ENCODE assay signal across 12 cellular contexts in the genomic region with DNA sequence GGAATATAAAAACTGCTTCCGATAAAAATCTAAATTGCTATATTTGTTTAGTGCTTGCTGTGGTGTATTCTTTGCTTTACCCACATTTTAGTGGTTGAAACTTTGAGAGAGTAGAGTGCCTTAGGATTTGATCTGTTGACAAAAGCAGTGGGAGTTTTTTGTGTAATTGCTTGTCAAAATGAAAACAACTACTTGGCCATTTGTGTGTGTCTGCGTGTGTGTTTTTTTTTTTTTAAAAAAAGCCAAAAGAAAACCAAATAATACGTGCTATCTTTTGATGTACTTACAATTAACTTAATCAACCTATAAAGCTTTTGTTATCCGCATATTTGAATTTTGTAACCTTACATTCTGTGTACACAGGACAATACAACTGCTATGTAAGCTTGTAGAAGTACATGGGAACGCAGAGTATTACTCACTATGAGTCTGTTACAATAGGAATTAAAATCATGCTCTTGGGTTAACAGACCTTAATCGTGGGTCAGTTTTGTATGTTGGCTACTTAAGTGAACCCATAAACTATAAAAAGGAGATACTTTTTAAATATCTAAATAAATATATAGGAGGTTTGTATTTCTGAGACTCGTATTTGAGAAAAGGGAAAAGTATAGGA.
A peak's percentile ranks its signal among the peaks of the same experiment; 100 is the strongest.
DNase-seq lines count a peak whose midpoint lies in the region; ATAC-seq, FAIRE-seq and TF ChIP-seq lines count a peak whose summit lies in the region.
"Had no signal": no experiment of that assay in that cellular context is flagged by ENCODE, and none has a peak within 500 bp of the region (broad histone marks: within the 10 kb centered on the region; RNA-seq: fewer than 3 reads in every experiment).

No MANE protein-coding gene starts in this region.

- TF ChIP-seq CTCF in IMR-90 (conservative IDR thresholded peaks at IDR 0.05; ENCODE audit: low read depth, low read length), result no peak
- TF ChIP-seq CTCF in bronchial epithelial cell (IDR thresholded peaks at IDR 0.05; ENCODE audit: insufficient read depth, low read length, severe bottlenecking), result no peak
- TF ChIP-seq CTCF in kidney epithelial cell (IDR thresholded peaks at IDR 0.05; ENCODE audit: insufficient read depth, low read length, poor library complexity, severe bottlenecking), result no peak
- no peak for TF ChIP-seq CTCF in CD8-positive, alpha-beta T cell (IDR thresholded peaks at IDR 0.05)

- no peak overlapping the region; the same call in 1 of the 2 replicates for H3K9ac ChIP-seq in IMR-90 (ENCODE audit: low read depth, low read length)
- peak overlapping the region in 2 of 5 donors; percentile 42 to 45 for H3K9ac ChIP-seq in subcutaneous abdominal adipose tissue (ENCODE audit: low read length in 5 of 5)

- no peak overlapping the region for H2AK9ac ChIP-seq in IMR-90 (replicated peaks; ENCODE audit: low read depth, low read length, poor library complexity)

- intact Hi-C loops in IMR-90 (cut with micrococcal nuclease), result no loop called here
- intact Hi-C loops in CD8-positive, alpha-beta T cell (cut with DNase I, micrococcal nuclease), result no loop called here

- ATAC-seq in IMR-90 (ENCODE audit: low read depth), result no peak
- no peak for ATAC-seq in CD8-positive, alpha-beta T cell
- ATAC-seq in stimulated activated naive B cell treated with anti-CD40 and anti-IgM and Interleukin-4, amounts not matched to agents 10 μg/mL and 1 μg/mL and 100 μg/mL, for 72 hours (replicated peaks), result no peak
- ATAC-seq: naive thymus-derived CD4-positive, alpha-beta T cell had no signal

- H3K4me1 ChIP-seq in IMR-90 (ENCODE audit: control insufficient read depth, insufficient read depth, low read length), result peaks cover 17% of the 10 kb centered on the region
- peaks cover 3 to 38% (median 30%) of the 10 kb centered on the region in 5 donors for H3K4me1 ChIP-seq in subcutaneous abdominal adipose tissue (ENCODE audit: control insufficient read depth in 5 of 5, insufficient read depth in 5 of 5, low read length in 5 of 5)
- H3K4me1 ChIP-seq in CD8-positive, alpha-beta T cell (ENCODE audit: insufficient read depth, low read length), result no peaks in the 10 kb centered on the region

- TF ChIP-seq RAD21 in IMR-90 (IDR thresholded peaks at IDR 0.05; ENCODE audit: low read length), result no peak

- no peak overlapping the region for H3K18ac ChIP-seq in IMR-90 (ENCODE audit: low read depth, low read length)

- H3K36me3 Mint-ChIP-seq in CD8-positive, alpha-beta T cell, result no peaks in the 10 kb centered on the region
- peaks cover 0 to 8% of the 10 kb centered on the region in 2 donors for H3K36me3 Mint-ChIP-seq in stimulated activated naive B cell treated with anti-CD40 and anti-IgM and Interleukin-4, amounts not matched to agents 10 μg/mL and 1 μg/mL and 100 μg/mL, for 72 hours
- H3K36me3 Mint-ChIP-seq: naive thymus-derived CD4-positive, alpha-beta T cell had no signal

- CTCF ChIA-PET in IMR-90 (lab: Yijun Ruan, JAX), result interaction anchor here (1.3 kb wide), 1 partner anchor 9 kb away, joined by 4 read pairs; no protein-coding TSS in a partner anchor
- CTCF ChIA-PET in CD8-positive, alpha-beta T cell (lab: Charles Lee), result no interaction called here

- no peak overlapping the region for H3K56ac ChIP-seq in IMR-90 (ENCODE audit: extremely low read depth, insufficient read depth, low read length)

- no peak overlapping the region for H2BK5ac ChIP-seq in IMR-90 (ENCODE audit: low read depth, low read length, poor library complexity, severe bottlenecking)

- no peak overlapping the region for H4K5ac ChIP-seq in IMR-90 (ENCODE audit: low read depth, low read length)

- no peaks in the 10 kb centered on the region; the same call in 1 of the 2 replicates for H3K9me1 ChIP-seq in IMR-90 (ENCODE audit: insufficient read depth, low read length)

- H2AFZ ChIP-seq in IMR-90 (replicated peaks; ENCODE audit: low read length, poor library complexity), result no peak overlapping the region

- no peaks in the 10 kb centered on the region for H3K27me3 Mint-ChIP-seq in CD8-positive, alpha-beta T cell (ENCODE audit: low read depth)
- H3K27me3 Mint-ChIP-seq in stimulated activated naive B cell treated with anti-CD40 and anti-IgM and Interleukin-4, amounts not matched to agents 10 μg/mL and 1 μg/mL and 100 μg/mL, for 72 hours, result no peaks in the 10 kb centered on the region
- H3K27me3 Mint-ChIP-seq: naive thymus-derived CD4-positive, alpha-beta T cell had no signal

- no peak overlapping the region; the same call in 1 of the 2 replicates for H3K4me2 ChIP-seq in IMR-90 (ENCODE audit: low read depth, low read length)

- peaks cover 11% of the 10 kb centered on the region; the same call in 1 of the 2 replicates for H4K20me1 ChIP-seq in IMR-90 (ENCODE audit: insufficient read depth, low read length)

- H3K27me3 ChIP-seq in IMR-90 (ENCODE audit: control insufficient read depth, insufficient read depth, low read length), result no peaks in the 10 kb centered on the region
- no peaks in the 10 kb centered on the region for H3K27me3 ChIP-seq in bronchial epithelial cell (ENCODE audit: control insufficient read depth, insufficient read depth, low read length)
- H3K27me3 ChIP-seq in kidney epithelial cell (ENCODE audit: control insufficient read depth, insufficient read depth, low read length), result no peaks in the 10 kb centered on the region
- no peaks in the 10 kb centered on the region for H3K27me3 ChIP-seq in subcutaneous abdominal adipose tissue (ENCODE audit: control insufficient read depth in 5 of 5, insufficient read depth in 4 of 5, low read length in 5 of 5)
- no peaks in the 10 kb centered on the region for H3K27me3 ChIP-seq in CD8-positive, alpha-beta T cell (ENCODE audit: insufficient read depth, low read length)

- no peak overlapping the region for H3K4ac ChIP-seq in IMR-90 (ENCODE audit: low read depth, low read length)

- POLR2A ChIA-PET in IMR-90 (lab: Charles Lee; ENCODE audit: unreplicated experiment), result no interaction called here
- POLR2A ChIA-PET in CD8-positive, alpha-beta T cell (lab: Charles Lee), result no interaction called here

- H3K9me3 ChIP-seq in IMR-90 (ENCODE audit: control insufficient read depth, insufficient read depth, low read length), result no peaks in the 10 kb centered on the region
- H3K9me3 ChIP-seq in subcutaneous abdominal adipose tissue (ENCODE audit: control insufficient read depth in 5 of 5, low read length in 5 of 5), result no peaks in the 10 kb centered on the region
- H3K9me3 ChIP-seq in CD8-positive, alpha-beta T cell (ENCODE audit: low read length), result no peaks in the 10 kb centered on the region

- H3K4me3 Mint-ChIP-seq in CD8-positive, alpha-beta T cell, result no peak overlapping the region
- no peak overlapping the region for H3K4me3 Mint-ChIP-seq in stimulated activated naive B cell treated with anti-CD40 and anti-IgM and Interleukin-4, amounts not matched to agents 10 μg/mL and 1 μg/mL and 100 μg/mL, for 72 hours
- H3K4me3 Mint-ChIP-seq: naive thymus-derived CD4-positive, alpha-beta T cell had no signal

- H3K27ac Mint-ChIP-seq in CD8-positive, alpha-beta T cell, result no peak overlapping the region
- no peak overlapping the region for H3K27ac Mint-ChIP-seq in stimulated activated naive B cell treated with anti-CD40 and anti-IgM and Interleukin-4, amounts not matched to agents 10 μg/mL and 1 μg/mL and 100 μg/mL, for 72 hours
- H3K27ac Mint-ChIP-seq: naive thymus-derived CD4-positive, alpha-beta T cell had no signal

- in situ Hi-C loops in IMR-90 (cut with MboI; ENCODE audit: low sequenced_read_pairs), result no loop called here

- H3K4me3 ChIP-seq in IMR-90 (ENCODE audit: insufficient read depth, low read depth, low read length) (no peak overlapping the region), bronchial epithelial cell (ENCODE audit: low read depth, low read length) (no peak overlapping the region), kidney epithelial cell (ENCODE audit: low read depth, low read length) (peak overlapping the region; percentile 44), subcutaneous abdominal adipose tissue (ENCODE audit: low read depth in 1 of 5, low read length in 5 of 5) (peak overlapping the region; percentile 49 to 79 (median 61))
- no peak overlapping the region for H3K4me3 ChIP-seq in CD8-positive, alpha-beta T cell (ENCODE audit: low read depth, low read length)

- no peak overlapping the region for H3K23ac ChIP-seq in IMR-90 (ENCODE audit: low read depth, low read length)

- H3K27ac ChIP-seq in IMR-90 (ENCODE audit: insufficient read depth, low read length), result no peak overlapping the region
- H3K27ac ChIP-seq in subcutaneous abdominal adipose tissue (ENCODE audit: low read depth, low read length), result peak overlapping the region; percentile 4
- no peak overlapping the region for H3K27ac ChIP-seq in CD8-positive, alpha-beta T cell (ENCODE audit: low read depth, low read length)

- no peak for TF ChIP-seq POLR2A in IMR-90 (IDR thresholded peaks at IDR 0.05; ENCODE audit: low read depth, low read length)

- no peak overlapping the region for H2AK5ac ChIP-seq in IMR-90 (ENCODE audit: low read depth, low read length)

- H2BK15ac ChIP-seq in IMR-90 (ENCODE audit: low read depth, low read length), result no peak overlapping the region

- no TSS peak for BruUV-seq in IMR-90 (replicated peaks; lab: Mats Ljungman, UMichigan)

- no peaks in the 10 kb centered on the region for H3K4me1 Mint-ChIP-seq in CD8-positive, alpha-beta T cell (ENCODE audit: low read depth)
- H3K4me1 Mint-ChIP-seq in stimulated activated naive B cell treated with anti-CD40 and anti-IgM and Interleukin-4, amounts not matched to agents 10 μg/mL and 1 μg/mL and 100 μg/mL, for 72 hours, result peaks cover 31 to 36% of the 10 kb centered on the region in 2 donors
- H3K4me1 Mint-ChIP-seq: naive thymus-derived CD4-positive, alpha-beta T cell had no signal

- H4K8ac ChIP-seq in IMR-90 (ENCODE audit: low read depth in 2 of 2, low read length in 2 of 2), result no peak overlapping the region

- 100% methylated on average over 1 of the region's 7 CpGs; no CpG with 5 or more reads in 1 of the 2 experiments for WGBS in IMR-90 (ENCODE audit: extremely low coverage in 2 of 2, insufficient read length in 1 of 2), 2 experiments

- H3K14ac ChIP-seq in IMR-90 (replicated peaks; ENCODE audit: low read depth, low read length), result no peak overlapping the region

- H3K36me3 ChIP-seq in IMR-90 (ENCODE audit: control insufficient read depth, insufficient read depth, low read length) (no peaks in the 10 kb centered on the region), bronchial epithelial cell (ENCODE audit: control insufficient read depth, insufficient read depth, low read length) (no peaks in the 10 kb centered on the region), kidney epithelial cell (ENCODE audit: control insufficient read depth, insufficient read depth, low read length) (no peaks in the 10 kb centered on the region), subcutaneous abdominal adipose tissue (ENCODE audit: control insufficient read depth in 5 of 5, insufficient read depth in 5 of 5, low read length in 5 of 5) (no peaks in the 10 kb centered on the region)
- no peaks in the 10 kb centered on the region for H3K36me3 ChIP-seq in CD8-positive, alpha-beta T cell (ENCODE audit: insufficient read depth, low read length)

- H2BK20ac ChIP-seq in IMR-90 (ENCODE audit: low read depth, low read length), result no peak overlapping the region

- peak; percentile 56 for DNase-seq in IMR-90
- DNase-seq in bronchial epithelial cell (ENCODE audit: low read depth), result peak; percentile 78
- DNase-seq in kidney epithelial cell (ENCODE audit: low read depth), result no peak
- DNase-seq in stimulated activated CD8-positive, alpha-beta memory T cell treated with anti-CD3 and anti-CD28 coated beads, Interleukin-4, amount 100 ng/mL, for 48 hours, result no peak
- DNase-seq in CD8-positive, alpha-beta T cell, result no peak
- DNase-seq in NCI-H146 (lab: John Stamatoyannopoulos, UW), result no peak
- no peak for DNase-seq in stimulated activated naive B cell treated with anti-CD40 and anti-IgM and Interleukin-4, amounts not matched to agents 10 μg/mL and 1 μg/mL and 100 μg/mL, for 72 hours
- DNase-seq: activated CD8-positive, alpha-beta memory T cell treated with anti-CD3 and anti-CD28 coated beads, Interleukin-2, amount 50 U/mL, for 4 hours; effector memory CD4-positive, alpha-beta T cell; naive thymus-derived CD4-positive, alpha-beta T cell; NCI-H1436 treated with DMSO at 0.1 percent for 48 hours had no signal

- FAIRE-seq in bronchial epithelial cell (lab: Jason Lieb, UNC), result no peak

- H3K9me3 Mint-ChIP-seq in CD8-positive, alpha-beta T cell, result no peaks in the 10 kb centered on the region
- H3K9me3 Mint-ChIP-seq in stimulated activated naive B cell treated with anti-CD40 and anti-IgM and Interleukin-4, amounts not matched to agents 10 μg/mL and 1 μg/mL and 100 μg/mL, for 72 hours, result no peaks in the 10 kb centered on the region

- no peak overlapping the region for H2BK120ac ChIP-seq in IMR-90 (ENCODE audit: low read depth, low read length)

- H3K79me1 ChIP-seq in IMR-90 (ENCODE audit: low read depth in 1 of 2, low read length in 2 of 2), result peaks cover 17 to 58% of the 10 kb centered on the region in 2 experiments

- dilution Hi-C loops in IMR-90 (cut with HindIII; ENCODE audit: low sequenced_read_pairs, unreplicated experiment), result no loop called here

- H4K91ac ChIP-seq in IMR-90 (ENCODE audit: insufficient read depth, low read depth, low read length), result no peak overlapping the region

Comparison
In these comparisons a context has a peak if more than half of its experiments do, and no peak if none do; other contexts are left out.
1. DNase-seq: peak in IMR-90 (single experiment) and bronchial epithelial cell (single experiment); none in kidney epithelial cell (single experiment), stimulated activated CD8-positive, alpha-beta memory T cell treated with anti-CD3 and anti-CD28 coated beads, Interleukin-4, amount 100 ng/mL, for 48 hours (single experiment), CD8-positive, alpha-beta T cell (0 of 7), NCI-H146 (single experiment) and stimulated activated naive B cell treated with anti-CD40 and anti-IgM and Interleukin-4, amounts not matched to agents 10 μg/mL and 1 μg/mL and 100 μg/mL, for 72 hours (single experiment).
2. H3K4me3 ChIP-seq: peak in kidney epithelial cell (single experiment) and subcutaneous abdominal adipose tissue (5 of 5); none in IMR-90 (single experiment), bronchial epithelial cell (single experiment) and CD8-positive, alpha-beta T cell (single experiment).